In genomic region chr4:150078041-150078995, GRCh38 we compare ENCODE assay signal across 8 cellular contexts. TPM values are rescaled to one million over a fixed set of nuclear protein-coding genes. Genes with fewer than 3 reads are reported as not detected.
DNase-seq lines count a peak whose midpoint lies in the region; TF ChIP-seq lines count a peak whose summit lies in the region.

Gene DCLK2 (plus strand): TSS chr4:150078445. CDS start chr4:150079028, 583 bp downstream.

- TF ChIP-seq CTCF in HFFc6 (IDR thresholded peaks at IDR 0.05): no peak
- TF ChIP-seq CTCF in cardiac muscle cell (IDR thresholded peaks at IDR 0.05; ENCODE audit: low read depth, low read length): no peak

- peak within 1 kb of the TSS; percentile 89 for H3K4me3 Mint-ChIP-seq in HFFc6

- H3K4me3 ChIP-seq in cardiac muscle cell: peak within 1 kb of the TSS; percentile 55

- peak; percentile 58 for DNase-seq in DMS153 (lab: John Stamatoyannopoulos, UW)
- peak; percentile 85 for DNase-seq in HFFc6
- peak; percentile 38 to 89 for DNase-seq in NCI-H446 (lab: John Stamatoyannopoulos, UW)
- DNase-seq in amniotic stem cell (lab: John Stamatoyannopoulos, UW): peak; percentile 46
- DNase-seq in cardiac muscle cell (ENCODE audit: low read depth in 1 of 2, low spot score in 1 of 2): peak; percentile 78 to 97
- DNase-seq in occipital lobe (lab: John Stamatoyannopoulos, UW): peak; percentile 67
- no peak for DNase-seq in OCI-M2 (lab: John Stamatoyannopoulos, UW; ENCODE audit: unreplicated experiment)
- no peak for DNase-seq in KG1 (lab: John Stamatoyannopoulos, UW)

- peaks cover 7% of the 10 kb centered on the region for H3K4me1 ChIP-seq in cardiac muscle cell (ENCODE audit: low read depth)

- peaks cover 47% of the 10 kb centered on the region for H3K36me3 Mint-ChIP-seq in HFFc6 (ENCODE audit: low read depth)

- H3K27me3 Mint-ChIP-seq in HFFc6 (ENCODE audit: insufficient read depth): no peaks in the 10 kb centered on the region

- peaks cover 52% of the 10 kb centered on the region for H3K4me1 Mint-ChIP-seq in HFFc6 (ENCODE audit: low read depth)

- no peaks in the 10 kb centered on the region for H3K36me3 ChIP-seq in cardiac muscle cell

- H3K9me3 ChIP-seq in cardiac muscle cell (ENCODE audit: low read depth): no peaks in the 10 kb centered on the region

- H3K27me3 ChIP-seq in cardiac muscle cell: peaks cover 74% of the 10 kb centered on the region

- peak within 1 kb of the TSS; percentile 84 for H3K27ac Mint-ChIP-seq in HFFc6

- no peak within 1 kb of the TSS for H3K27ac ChIP-seq in cardiac muscle cell

- peaks cover 16% of the 10 kb centered on the region for H3K9me3 Mint-ChIP-seq in HFFc6

RNA-seq across cellular contexts. Expression of gene DCLK2, which starts in this region (rescaled TPM):
- total RNA-seq in HFFc6 (2021; fragmentation: NEBNext Ultra II Directional; extraction: Animal tissue kit (Norgen Biotek cat#: 25700)): 10 to 100 TPM; 36.7 to 53.7 (median 38.4) TPM
- total RNA-seq in cardiac muscle cell (4.8 and 5.7 TPM in 2 replicates), occipital lobe (65.0 TPM)
- polyA plus RNA-seq in cardiac muscle cell: 3.2 and 4.3 TPM in 2 replicates

Comparison
In these comparisons a context has a peak if more than half of its experiments do, and no peak if none do; other contexts are left out.
1. DNase-seq: peak in DMS153 (single experiment), HFFc6 (single experiment), NCI-H446 (2 of 2), amniotic stem cell (single experiment), cardiac muscle cell (2 of 2) and occipital lobe (single experiment); none in OCI-M2 (single experiment) and KG1 (single experiment).